In genomic region chr1:19643113-19643512, GRCh38 we compare ENCODE assay signal across 8 cellular contexts. TPM values are rescaled to one million over a fixed set of nuclear protein-coding genes. Genes with fewer than 3 reads are reported as not detected.
DNase-seq lines count a peak whose midpoint lies in the region; ATAC-seq, FAIRE-seq and TF ChIP-seq lines count a peak whose summit lies in the region.

No MANE protein-coding gene starts in this region.

- H2AFZ ChIP-seq in ACC112 (ENCODE audit: low read length, unreplicated experiment) = no peak overlapping the region
- no peak overlapping the region for H2AFZ ChIP-seq in K562 (ENCODE audit: low read depth, low read length)

- H4K20me1 ChIP-seq in K562 (replicated peaks; ENCODE audit: control insufficient read depth, insufficient read depth, low read length) = peaks cover 3% of the 10 kb centered on the region; the same call in 1 of the 2 replicates

- H3K4me3 ChIP-seq in ACC112 (ENCODE audit: low read depth, low read length) (peak overlapping the region; percentile 82), K562 (no peak overlapping the region)

- no peak for TF ChIP-seq POLR2A in K562 (conservative IDR thresholded peaks at IDR 0.05)

- no peak overlapping the region for H3K4me2 ChIP-seq in K562 (ENCODE audit: insufficient read depth, low read length)

- no peaks in the 10 kb centered on the region for H3K9me3 Mint-ChIP-seq in HFFc6
- no peaks in the 10 kb centered on the region for H3K9me3 Mint-ChIP-seq in mesothelial cell of epicardium

- in situ Hi-C loops in K562 (cut with MboI) = no loop called here

- H3K4me1 ChIP-seq in ACC112 (ENCODE audit: control insufficient read depth, insufficient read depth, low read length, unreplicated experiment) (peaks cover 29% of the 10 kb centered on the region), K562 (replicated peaks in 1 of 2; ENCODE audit: control insufficient read depth in 2 of 2, insufficient read depth in 2 of 2, low read length in 2 of 2) (peaks cover 0 to 32% of the 10 kb centered on the region in 2 experiments; a peak in 4 of 5 replicates)

- no peaks in the 10 kb centered on the region for H3K9me3 ChIP-seq in K562 (replicated peaks; ENCODE audit: control insufficient read depth, insufficient read depth, low read depth, low read length)

- H3K4me1 Mint-ChIP-seq in HFFc6 (ENCODE audit: low read depth) (peaks cover 49% of the 10 kb centered on the region), mesothelial cell of epicardium (peaks cover 10% of the 10 kb centered on the region)

- no peak for TF ChIP-seq EP300 in K562 (IDR thresholded peaks at IDR 0.05; ENCODE audit: low read length)

- H3K36me3 ChIP-seq in ACC112 (ENCODE audit: insufficient read depth, low read length) (no peaks in the 10 kb centered on the region), K562 (ENCODE audit: control insufficient read depth, insufficient read depth, low read length) (no peaks in the 10 kb centered on the region)

- TF ChIP-seq CTCF in HFFc6 (IDR thresholded peaks at IDR 0.05) = peak; percentile 60; the same call in 1 of the 2 replicates
- no peak for TF ChIP-seq CTCF in K562 (IDR thresholded peaks at IDR 0.05 in 2 of 3, conservative IDR thresholded peaks at IDR 0.05 in 1 of 3; ENCODE audit: insufficient read depth in 2 of 3, low read depth in 1 of 3, low read length in 3 of 3)
- TF ChIP-seq CTCF in mesothelial cell of epicardium (IDR thresholded peaks at IDR 0.05; ENCODE audit: unreplicated experiment) = no peak

- BruUV-seq in K562 (replicated peaks; lab: Mats Ljungman, UMichigan) = no TSS peak

- H3K27me3 Mint-ChIP-seq in HFFc6 (ENCODE audit: insufficient read depth) (peaks cover 1% of the 10 kb centered on the region), mesothelial cell of epicardium (ENCODE audit: low read depth) (peaks cover 50% of the 10 kb centered on the region)

- intact Hi-C loops in K562 (cut with micrococcal nuclease) = loop anchor here (10.0 kb wide), 1 partner anchor 178 kb away; no protein-coding TSS in a partner anchor

- H3K79me2 ChIP-seq in ACC112 (ENCODE audit: control insufficient read depth, insufficient read depth, low read length, unreplicated experiment) = peaks cover 31% of the 10 kb centered on the region
- H3K79me2 ChIP-seq in K562 (ENCODE audit: control insufficient read depth, insufficient read depth, low read length) = no peaks in the 10 kb centered on the region

- POLR2A ChIA-PET in K562 (lab: Yijun Ruan, JAX) = interaction anchor here (0.6 to 1.2 kb wide), 3 partner anchors 23 to 163 kb away, joined by 3 to 4 read pairs (median 3); a partner anchor contains a TSS

- 9% methylated on average over 7 of the region's 7 CpGs for WGBS in K562 (ENCODE audit: insufficient coverage, low coverage, missing lambda C conversion rate)

- H3K27ac ChIP-seq in ACC112 (ENCODE audit: low read depth, low read length) (peak overlapping the region; percentile 30; the same call in 1 of the 2 replicates), K562 (ENCODE audit: extremely low read depth, low read depth, low read length) (no peak overlapping the region)

- CTCF ChIA-PET in K562 (lab: Yijun Ruan, JAX; ENCODE audit: low intra/inter-chr PET ratio) = no interaction called here

- no peak overlapping the region for H3K9ac ChIP-seq in K562 (ENCODE audit: insufficient read depth in 1 of 2, low read depth in 2 of 2, low read length in 2 of 2)

- H3K36me3 Mint-ChIP-seq in HFFc6 (ENCODE audit: low read depth) (no peaks in the 10 kb centered on the region), mesothelial cell of epicardium (no peaks in the 10 kb centered on the region)

- H3K4me3 Mint-ChIP-seq in HFFc6 (peak overlapping the region; percentile 82), mesothelial cell of epicardium (peak overlapping the region; percentile 74)

- no peak for TF ChIP-seq RAD21 in K562 (CRISPR knock-in tag; conservative IDR thresholded peaks at IDR 0.05 in 1 of 2, IDR thresholded peaks at IDR 0.05 in 1 of 2)

- no peaks in the 10 kb centered on the region for H3K27me3 ChIP-seq in ACC112 (ENCODE audit: insufficient read depth, low read length)
- peaks cover 16 to 39% of the 10 kb centered on the region in 2 experiments; a peak in 4 of 5 replicates for H3K27me3 ChIP-seq in K562 (ENCODE audit: control insufficient read depth in 2 of 2, insufficient read depth in 2 of 2, low read length in 2 of 2)

- FAIRE-seq in K562 (lab: Jason Lieb, UNC) = no peak
- no peak for FAIRE-seq in frontal cortex (lab: Jason Lieb, UNC)

- no peaks in the 10 kb centered on the region for H3K9me1 ChIP-seq in K562 (ENCODE audit: control insufficient read depth, insufficient read depth, low read length)

- peak; percentile 74 for DNase-seq in HFFc6
- DNase-seq in K562 (ENCODE audit: extremely low read depth in 1 of 4, low spot score in 3 of 4) = peak in 1 of 4 experiments; percentile 36
- DNase-seq in mesothelial cell of epicardium (ENCODE audit: low spot score in 2 of 2, unreplicated experiment in 2 of 2) = no peak
- DNase-seq in frontal cortex (ENCODE audit: low spot score in 2 of 2) = no peak
- no peak for DNase-seq in amygdala (lab: John Stamatoyannopoulos, UW)
- no peak for DNase-seq in SKM-1 (lab: John Stamatoyannopoulos, UW; ENCODE audit: unreplicated experiment)

- H3K27ac Mint-ChIP-seq in HFFc6 (peak overlapping the region; percentile 82), mesothelial cell of epicardium (peak overlapping the region; percentile 30)

- ATAC-seq in K562 = 0 out of 3 replicates have a peak, but pooled peaks have one; percentile 13
- no peak for ATAC-seq in GM18498 (IDR thresholded peaks at IDR 0.05; ENCODE audit: unreplicated experiment)

TF ChIP-seq in K562, 482 proteins besides CTCF, POLR2A, EP300 and RAD21:
- TF ChIP-seq MAX (CRISPR knock-in tag; IDR thresholded peaks at IDR 0.05) (peak; percentile 32; the same call in 1 of the 2 replicates), PHB2 (IDR thresholded peaks at IDR 0.05; ENCODE audit: low read depth) (no peak), ZNF184 (CRISPR knock-in tag; IDR thresholded peaks at IDR 0.05) (no peak)

RNA-seq across cellular contexts. Expression of gene NBL1, which starts 1.0 kb away (rescaled TPM):
- 100 to 1,000 TPM in 3 of 6 experiments, 10 to 100 TPM in 3; 89.6 to 182 (median 104) TPM for total RNA-seq in HFFc6 (2021; fragmentation: NEBNext Ultra II Directional; extraction: Animal tissue kit (Norgen Biotek cat#: 25700))
- total RNA-seq in K562 (2011; cell fraction: chromatin; rRNA removed; ENCODE audit: low replicate concordance) = 1.2 and 4.9 TPM in 2 replicates
- 2.9 and 5.3 TPM in 2 replicates for total RNA-seq in K562 (2011; cell fraction: nucleolus; rRNA removed)
- 2.1 and 4.1 TPM in 2 replicates for total RNA-seq in K562 (2011; cell fraction: nucleoplasm; rRNA removed)
- total RNA-seq in K562 (2014; rRNA removed) (2.4 and 4.9 TPM in 2 replicates), K562 (2014; rRNA removed; fragmentation: Illumina TruSeq; extraction: Trizol) (0.80 and 0.91 TPM in 2 replicates), K562 (2015; rRNA removed; fragmentation: Illumina TruSeq; extraction: Trizol) (1.0 and 1.4 TPM in 2 replicates), K562 (2021) (3.4 and 3.7 TPM in 2 replicates), mesothelial cell of epicardium (20.0 to 22.9 TPM (median 20.3 TPM) in 3 replicates), frontal cortex (33.0 TPM)
- polyA plus RNA-seq in K562 (2011; rRNA removed) (3.2 and 4.1 TPM in 2 replicates), K562 (2014; fragmentation: Illumina TruSeq; extraction: Trizol) (1.3 and 2.1 TPM in 2 replicates), K562 (2014; fragmentation: Nextera tagmentation; extraction: Ambion mirVana) (under 1 TPM in 1 of 2 experiments, not detected in 1; 0.10 TPM), K562 (2014; rRNA removed) (2.2 and 2.8 TPM in 2 replicates)
- 2.8 and 8.3 TPM in 2 replicates for polyA plus RNA-seq in K562 (2011; cell fraction: cytosol; rRNA removed)
- polyA plus RNA-seq in K562 (2011; cell fraction: nucleus; rRNA removed) = 1.8 and 3.1 TPM in 2 replicates
- polyA plus RNA-seq in K562 (2012) = 1.6 and 1.8 TPM in 2 replicates
- polyA minus RNA-seq in K562 (2011; rRNA and poly(A)+ RNA removed) = 2.0 and 2.8 TPM in 2 replicates
- 5.2 and 5.6 TPM in 2 replicates for polyA minus RNA-seq in K562 (2011; cell fraction: cytosol; rRNA and poly(A)+ RNA removed)
- 0.81 and 2.0 TPM in 2 replicates for polyA minus RNA-seq in K562 (2011; cell fraction: nucleus; rRNA and poly(A)+ RNA removed)

RNA-seq across cellular contexts. Expression of gene HTR6, which starts 21.6 kb away (rescaled TPM):
- total RNA-seq in HFFc6 (2021; fragmentation: NEBNext Ultra II Directional; extraction: Animal tissue kit (Norgen Biotek cat#: 25700)) = not detected
- not detected in 2 replicates for total RNA-seq in K562 (2011; cell fraction: chromatin; rRNA removed; ENCODE audit: low replicate concordance)
- total RNA-seq in K562 (2011; cell fraction: nucleolus; rRNA removed) = not detected in 2 replicates
- not detected in 2 replicates for total RNA-seq in K562 (2011; cell fraction: nucleoplasm; rRNA removed)
- not detected in 2 replicates for total RNA-seq in K562 (2014; rRNA removed)
- total RNA-seq in K562 (2014; rRNA removed; fragmentation: Illumina TruSeq; extraction: Trizol) = not detected in 2 replicates
- not detected in 2 replicates for total RNA-seq in K562 (2015; rRNA removed; fragmentation: Illumina TruSeq; extraction: Trizol)
- total RNA-seq in K562 (2021) = not detected in 2 replicates
- polyA plus RNA-seq in K562 (2011; rRNA removed) = not detected in 2 replicates
- not detected in 2 replicates for polyA plus RNA-seq in K562 (2011; cell fraction: cytosol; rRNA removed)
- polyA plus RNA-seq in K562 (2011; cell fraction: nucleus; rRNA removed) = not detected in 2 replicates
- not detected in 2 replicates for polyA plus RNA-seq in K562 (2012)
- polyA plus RNA-seq in K562 (2014; fragmentation: Illumina TruSeq; extraction: Trizol) = not detected in 2 replicates
- polyA plus RNA-seq in K562 (2014; fragmentation: Nextera tagmentation; extraction: Ambion mirVana) = not detected
- not detected in 2 replicates for polyA plus RNA-seq in K562 (2014; rRNA removed)
- not detected in 2 replicates for polyA minus RNA-seq in K562 (2011; rRNA and poly(A)+ RNA removed)
- polyA minus RNA-seq in K562 (2011; cell fraction: cytosol; rRNA and poly(A)+ RNA removed) = not detected in 2 replicates
- polyA minus RNA-seq in K562 (2011; cell fraction: nucleus; rRNA and poly(A)+ RNA removed) = not detected in 2 replicates
- 0.11 to 0.24 TPM (median 0.11 TPM) in 3 replicates for total RNA-seq in mesothelial cell of epicardium
- total RNA-seq in frontal cortex = 0.41 TPM
